In the genomic region with DNA sequence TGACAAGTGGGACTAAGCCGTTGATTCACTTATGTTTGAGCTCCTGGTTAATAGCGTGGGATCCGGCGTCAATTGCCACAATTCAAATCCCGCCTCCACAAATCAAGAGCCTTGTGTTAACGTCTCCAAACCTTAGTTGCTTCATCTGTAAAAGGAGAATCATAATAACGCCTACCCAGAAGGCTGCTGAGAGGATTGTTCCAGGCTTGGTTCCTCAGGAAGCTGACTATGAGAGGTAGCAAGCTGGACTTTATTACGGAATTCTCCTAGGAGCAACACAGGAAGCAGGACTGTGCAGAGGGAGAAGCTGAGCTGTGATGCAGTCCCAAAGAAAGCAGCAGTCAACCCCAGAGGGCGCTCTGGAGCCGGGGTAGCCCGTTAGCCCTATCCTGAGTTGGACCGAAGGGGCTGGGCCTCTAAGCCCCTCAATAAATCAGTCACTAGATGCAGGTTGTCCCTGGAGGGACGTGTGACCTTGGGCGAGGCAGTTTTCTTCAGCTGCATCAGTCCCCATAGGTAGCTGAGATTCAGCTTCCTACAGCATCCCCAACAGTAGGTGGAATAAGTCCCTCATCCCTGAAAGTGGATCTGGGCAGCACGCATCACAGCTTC, we compare ENCODE assay signal across 14 cellular contexts. TPM values are rescaled to one million over a fixed set of nuclear protein-coding genes. Genes with fewer than 3 reads are reported as not detected.
DNase-seq lines count a peak whose midpoint lies in the region; ATAC-seq and TF ChIP-seq lines count a peak whose summit lies in the region.
"Had no signal": no experiment of that assay in that cellular context is flagged by ENCODE, and none has a peak within 500 bp of the region (broad histone marks: within the 10 kb centered on the region; RNA-seq: fewer than 3 reads in every experiment).

No MANE protein-coding gene starts in this region.

- H3K9me3 Mint-ChIP-seq in neural crest cell: no peaks in the 10 kb centered on the region

- H3K4me1 Mint-ChIP-seq in neural crest cell: peaks cover 4% of the 10 kb centered on the region

- H3K4me3 Mint-ChIP-seq in neural crest cell: no peak overlapping the region
- H3K4me3 Mint-ChIP-seq: activated CD4-positive, alpha-beta memory T cell treated with anti-CD3 and anti-CD28 coated beads, Interleukin-2, amount 10 ng/mL, durations not matched to agents 7 days and 5 days had no signal

- no peak overlapping the region for H3K27ac Mint-ChIP-seq in neural crest cell (ENCODE audit: unreplicated experiment)
- H3K27ac Mint-ChIP-seq: activated CD4-positive, alpha-beta memory T cell treated with anti-CD3 and anti-CD28 coated beads, Interleukin-2, amount 10 ng/mL, durations not matched to agents 7 days and 5 days had no signal

- no peaks in the 10 kb centered on the region for H3K27me3 ChIP-seq in brain microvascular endothelial cell (replicated peaks)
- H3K27me3 ChIP-seq: uterus had no signal

- H3K4me3 ChIP-seq in AG10803 (ENCODE audit: low read length) (no peak overlapping the region), HFF-Myc (replicated peaks; ENCODE audit: low read depth, low read length) (no peak overlapping the region), brain microvascular endothelial cell (ENCODE audit: low read depth, low read length) (no peak overlapping the region)
- H3K4me3 ChIP-seq: uterus had no signal

- TF ChIP-seq CTCF in AG10803 (conservative IDR thresholded peaks at IDR 0.05; ENCODE audit: low read length) (peak; percentile 53), HFF-Myc (IDR thresholded peaks at IDR 0.05; ENCODE audit: low read depth, low read length, missing control alignments) (peak; percentile 42), brain microvascular endothelial cell (IDR thresholded peaks at IDR 0.05; ENCODE audit: low read depth, low read length, missing control alignments) (peak; percentile 40), neural crest cell (conservative IDR thresholded peaks at IDR 0.05) (peak; percentile 20)

- DNase-seq in AG10803 (ENCODE audit: low read depth) (no peak), HFF-Myc (ENCODE audit: extremely low read depth, low read depth) (no peak), brain microvascular endothelial cell (no peak), neural crest cell (ENCODE audit: low read depth, low spot score) (peak; percentile 14), SHP77 (lab: John Stamatoyannopoulos, UW) (no peak), AG20443 (ENCODE audit: low spot score) (no peak)
- DNase-seq: activated CD4-positive, alpha-beta memory T cell treated with anti-CD3 and anti-CD28 coated beads, Interleukin-2, amount 10 ng/mL, durations not matched to agents 7 days and 5 days; CD4-positive, alpha-beta memory T cell; GF-D8; left cardiac atrium; NCI-H510A treated with DMSO at 0.1 percent for 48 hours had no signal

- no peak overlapping the region for H3K27ac ChIP-seq in brain microvascular endothelial cell

- ATAC-seq in GM18861 (IDR thresholded peaks at IDR 0.05; ENCODE audit: unreplicated experiment) (no peak), GM19467 (IDR thresholded peaks at IDR 0.05; ENCODE audit: unreplicated experiment) (no peak)
- ATAC-seq: left cardiac atrium had no signal

- no peaks in the 10 kb centered on the region for H3K27me3 Mint-ChIP-seq in neural crest cell (ENCODE audit: low read depth)

- in situ Hi-C loops in brain microvascular endothelial cell (cut with HindIII; ENCODE audit: low pct_ligation_motif_present, low sequenced_read_pairs): no loop called here

- H3K36me3 Mint-ChIP-seq in neural crest cell (ENCODE audit: low read depth): no peaks in the 10 kb centered on the region
- H3K36me3 Mint-ChIP-seq: CD4-positive, alpha-beta memory T cell had no signal

- H3K36me3 ChIP-seq in brain microvascular endothelial cell (replicated peaks): no peaks in the 10 kb centered on the region
- H3K36me3 ChIP-seq: uterus had no signal

RNA-seq across cellular contexts. Expression of a gene that starts 6.9 kb away (rescaled TPM):
- 22.3 and 23.3 TPM in 2 replicates for total RNA-seq in neural crest cell

RNA-seq across cellular contexts. Expression of a gene that starts 47.6 kb away (rescaled TPM):
- 176 and 188 TPM in 2 replicates for total RNA-seq in neural crest cell
